19 cellular contexts compared by ENCODE assay signal in genomic region chr9:131562032-131562959, GRCh38. TPM values are rescaled to one million over a fixed set of nuclear protein-coding genes. Genes with fewer than 3 reads are reported as not detected.
DNase-seq lines count a peak whose midpoint lies in the region; ATAC-seq, FAIRE-seq and TF ChIP-seq lines count a peak whose summit lies in the region.
"Had no signal": no experiment of that assay in that cellular context is flagged by ENCODE, and none has a peak within 500 bp of the region (broad histone marks: within the 10 kb centered on the region; RNA-seq: fewer than 3 reads in every experiment).

No MANE protein-coding gene starts in this region.

- intact Hi-C loops in pancreas (cut with DNase I) (no loop called here), transverse colon (cut with DNase I; ENCODE audit: low total_unique reads) (no loop called here), prostate gland (cut with DNase I) (no loop called here)

- no peak for TF ChIP-seq POLR2A in transverse colon (IDR thresholded peaks at IDR 0.05)
- no peak for TF ChIP-seq POLR2A in prostate gland (IDR thresholded peaks at IDR 0.05)

- H3K9me3 ChIP-seq in pancreas (no peaks in the 10 kb centered on the region), transverse colon (no peaks in the 10 kb centered on the region), prostate gland (no peaks in the 10 kb centered on the region)

- TF ChIP-seq CTCF in fibroblast of mammary gland (conservative IDR thresholded peaks at IDR 0.05; ENCODE audit: control insufficient read depth, insufficient read depth, low read depth, low read length) (no peak), pancreas (IDR thresholded peaks at IDR 0.05) (no peak), transverse colon (IDR thresholded peaks at IDR 0.05) (no peak), prostate gland (IDR thresholded peaks at IDR 0.05) (no peak)

- H3K27me3 ChIP-seq in H7 (ENCODE audit: control insufficient read depth, insufficient read depth, low read length), result no peaks in the 10 kb centered on the region
- H3K27me3 ChIP-seq in pancreas, result no peaks in the 10 kb centered on the region
- H3K27me3 ChIP-seq in transverse colon, result no peaks in the 10 kb centered on the region
- H3K27me3 ChIP-seq in prostate gland (replicated peaks; ENCODE audit: insufficient read depth), result no peaks in the 10 kb centered on the region
- H3K27me3 ChIP-seq: BLaER1 had no signal

- H3K36me3 ChIP-seq in H7 (replicated peaks; ENCODE audit: control insufficient read depth, insufficient read depth, low read length) (no peaks in the 10 kb centered on the region), pancreas (no peaks in the 10 kb centered on the region), transverse colon (no peaks in the 10 kb centered on the region), prostate gland (no peaks in the 10 kb centered on the region)

- TF ChIP-seq EP300 in transverse colon (IDR thresholded peaks at IDR 0.05; ENCODE audit: low read depth), result no peak

- 62% methylated on average over 9 of the region's 9 CpGs for WGBS in pancreas, 2 donors
- 56 to 73% methylated on average over 8 to 9 of the region's 9 CpGs for WGBS in transverse colon (ENCODE audit: low coverage in 1 of 2), 2 donors
- WGBS in prostate gland, result 51% methylated on average over 9 of the region's 9 CpGs

- no peak overlapping the region for H3K27ac ChIP-seq in pancreas
- no peak overlapping the region for H3K27ac ChIP-seq in transverse colon
- no peak overlapping the region for H3K27ac ChIP-seq in prostate gland
- H3K27ac ChIP-seq: BLaER1, parathyroid adenoma had no signal

- FAIRE-seq in RCC 7860 (lab: Jason Lieb, UNC), result peak; percentile 73
- no peak for FAIRE-seq in pancreas (lab: Jason Lieb, UNC)
- FAIRE-seq: endometrium, islet of Langerhans had no signal

- H3K4me3 ChIP-seq in H7 (ENCODE audit: insufficient read depth, low read depth, low read length) (no peak overlapping the region), fibroblast of mammary gland (ENCODE audit: control insufficient read depth, low read depth, low read length) (no peak overlapping the region), pancreas (no peak overlapping the region), transverse colon (no peak overlapping the region), prostate gland (no peak overlapping the region)
- H3K4me3 ChIP-seq: BLaER1 had no signal

- in situ Hi-C loops in transverse colon (cut with MboI; ENCODE audit: low pct_ligation_motif_present in 1 of 4, low pct_unique_long_range_greater_than_20kb in 1 of 4, low sequenced_read_pairs in 3 of 4), result loop anchor here in 1 of 4 donors (25.0 kb wide), 1 partner anchor 700 kb away; no protein-coding TSS in a partner anchor

- peak in 3 of 4 donors; percentile 12 to 64 (median 18) for ATAC-seq in pancreas
- ATAC-seq in HG03520 (IDR thresholded peaks at IDR 0.05; ENCODE audit: unreplicated experiment), result no peak

- H3K4me1 ChIP-seq in pancreas (no peaks in the 10 kb centered on the region), transverse colon (no peaks in the 10 kb centered on the region), prostate gland (replicated peaks) (no peaks in the 10 kb centered on the region)
- H3K4me1 ChIP-seq: BLaER1, parathyroid adenoma had no signal

- peak; percentile 60 for DNase-seq in H7
- peak; percentile 63 for DNase-seq in RCC 7860 (ENCODE audit: low spot score)
- peak; percentile 39 for DNase-seq in fibroblast of mammary gland (ENCODE audit: low read depth)
- no peak for DNase-seq in pancreas
- no peak for DNase-seq in transverse colon
- no peak for DNase-seq in RKO (ENCODE audit: low spot score)
- DNase-seq in prostate gland (ENCODE audit: low spot score), result no peak
- DNase-seq: activated CD4-positive, CD25-positive, alpha-beta regulatory T cell treated with anti-CD3 and anti-CD28 coated beads, Interleukin-2, amount 50 U/mL, for 72 hours; activated CD8-positive, alpha-beta memory T cell treated with anti-CD3 and anti-CD28 coated beads, Interleukin-2, amount 50 U/mL, for 4 hours; activated naive CD4-positive, alpha-beta T cell treated with anti-CD3 and anti-CD28 coated beads, Interleukin-2, amount 10 ng/mL, durations not matched to agents 7 days and 5 days; DND-41; NCI-H1092 treated with DMSO at 0.1 percent for 48 hours; NCI-H2227 treated with DMSO at 0.1 percent for 48 hours; stimulated activated CD4-positive, alpha-beta T cell treated with anti-CD3 and anti-CD28 coated beads, Interleukin-12 subunit alpha, Interleukin-12 subunit beta, amount 100 ng/mL, for 4 hours had no signal

RNA-seq across cellular contexts. Expression of gene PRRT1B, which starts 17.0 kb away (rescaled TPM):
- 0.22 and 1.5 TPM in 2 replicates for total RNA-seq in H7 (2014; rRNA removed; shearing (Covaris generic))
- 1 to 10 TPM; 2.3 to 4.1 (median 3.2) TPM for total RNA-seq in pancreas
- polyA plus RNA-seq in pancreas, result 1 to 10 TPM; 2.5 to 5.0 TPM
- 10 to 100 TPM in 1 of 4 donors, 1 to 10 TPM in 2, not detected in 1; 1.6 to 12.3 (median 5.7) TPM for total RNA-seq in transverse colon
- 10 to 100 TPM in 1 of 2 donors, 1 to 10 TPM in 1; 3.7 to 25.4 TPM for total RNA-seq in prostate gland

RNA-seq across cellular contexts. Expression of gene UCK1, which starts 31.2 kb away (rescaled TPM):
- total RNA-seq in H7 (2014; rRNA removed; shearing (Covaris generic)), result 31.2 and 33.2 TPM in 2 replicates
- 10 to 100 TPM; 11.2 to 18.7 (median 17.7) TPM for total RNA-seq in pancreas
- 10 to 100 TPM; 24.6 to 31.2 TPM for polyA plus RNA-seq in pancreas
- total RNA-seq in transverse colon, result 10 to 100 TPM; 10.5 to 63.6 (median 35.3) TPM
- total RNA-seq in prostate gland, result 10 to 100 TPM; 47.6 to 48.2 TPM

RNA-seq across cellular contexts. Expression of gene POMT1, which starts 59.6 kb away (rescaled TPM):
- 21.1 and 24.0 TPM in 2 replicates for total RNA-seq in H7 (2014; rRNA removed; shearing (Covaris generic))
- total RNA-seq in pancreas, result 10 to 100 TPM; 11.3 to 19.7 (median 16.2) TPM
- polyA plus RNA-seq in pancreas, result 10 to 100 TPM; 47.9 to 66.5 TPM
- 100 to 1,000 TPM in 1 of 4 donors, 10 to 100 TPM in 3; 37.5 to 178 (median 69.5) TPM for total RNA-seq in transverse colon
- 10 to 100 TPM; 36.5 to 59.5 TPM for total RNA-seq in prostate gland

Comparison
In these comparisons a context has a peak if more than half of its experiments do, and no peak if none do; other contexts are left out.
1. DNase-seq: peak in H7 (single experiment), RCC 7860 (single experiment) and fibroblast of mammary gland (single experiment); none in pancreas (0 of 6), transverse colon (single experiment), RKO (single experiment) and prostate gland (single experiment).